In the genomic region with DNA sequence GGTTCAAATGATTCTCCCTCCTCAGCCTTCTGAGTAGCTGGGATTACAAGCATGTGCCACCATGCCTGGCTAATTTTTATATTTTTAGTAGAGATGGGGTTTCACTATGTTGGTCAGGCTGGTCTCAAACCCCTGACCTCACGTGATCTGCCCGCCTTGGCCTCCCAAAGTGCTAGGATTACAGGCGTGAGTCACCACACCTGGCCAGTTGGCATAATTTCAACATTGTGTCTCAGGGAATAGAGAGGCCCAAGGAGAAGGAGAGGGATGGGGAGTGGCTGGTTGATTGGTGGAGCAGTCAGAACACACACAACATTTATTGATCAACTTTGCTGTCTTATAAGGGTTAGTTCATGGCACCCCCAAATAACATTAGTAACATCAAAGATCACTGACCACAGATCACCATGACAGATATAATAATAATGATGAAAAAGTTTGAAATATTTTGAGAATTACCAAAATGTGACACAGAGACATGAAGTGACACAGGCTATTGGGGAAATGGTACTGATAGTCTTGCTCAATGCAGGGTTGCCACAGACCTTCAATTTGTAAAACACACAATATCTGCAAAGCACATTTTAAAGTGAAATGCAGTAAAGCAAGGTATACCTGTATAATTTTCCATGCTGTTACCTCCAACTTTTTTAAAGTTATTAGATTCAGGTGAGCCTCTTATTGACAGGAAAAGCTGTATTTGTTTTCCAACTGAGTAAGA, we compare ENCODE assay signal across 1 cellular context.
TF ChIP-seq lines count a peak whose summit lies in the region.

No MANE protein-coding gene starts in this region.

TF ChIP-seq in HepG2, 621 proteins besides CTCF, POLR2A, EP300 and RAD21:
- TF ChIP-seq CEBPB (IDR thresholded peaks at IDR 0.05; ENCODE audit: borderline replicate concordance, low read depth, low read length) (0 out of 2 replicates have a peak, but pooled peaks have one; percentile 14), ZNF570 (CRISPR knock-in tag; IDR thresholded peaks at IDR 0.05; ENCODE audit: borderline replicate concordance) (no peak)
